15 cellular contexts compared by ENCODE assay signal in the genomic region with DNA sequence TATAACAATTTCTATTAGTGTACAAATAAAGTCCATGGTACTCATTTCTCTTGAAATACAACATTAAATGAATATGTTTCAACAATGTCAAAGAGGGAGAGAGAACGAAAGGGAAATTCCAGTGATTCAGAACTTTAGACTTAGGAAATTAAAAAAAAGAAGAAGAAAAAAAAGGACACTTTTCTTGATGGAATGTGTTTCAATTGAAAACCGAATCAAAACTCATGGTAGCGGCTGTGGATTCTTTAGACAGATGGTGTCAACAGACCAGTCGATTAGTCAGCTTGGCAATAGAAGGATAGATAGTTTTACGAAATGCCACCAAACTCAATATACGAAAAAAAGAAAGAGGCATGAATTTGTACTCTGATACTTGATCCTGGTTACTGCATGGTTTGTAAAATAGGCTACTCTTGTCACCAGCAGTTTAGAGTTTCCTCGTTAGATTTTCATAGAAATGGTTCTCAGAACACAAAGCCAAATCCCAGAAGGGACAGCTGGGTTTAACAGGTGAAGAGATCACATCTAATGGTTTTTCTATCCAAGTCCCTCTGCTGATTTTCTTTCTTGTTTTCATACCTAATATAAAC.
DNase-seq lines count a peak whose midpoint lies in the region; FAIRE-seq and TF ChIP-seq lines count a peak whose summit lies in the region.
"Had no signal": no experiment of that assay in that cellular context is flagged by ENCODE, and none has a peak within 500 bp of the region (broad histone marks: within the 10 kb centered on the region; RNA-seq: fewer than 3 reads in every experiment).

No MANE protein-coding gene starts in this region.

- no peak overlapping the region for H3K9ac ChIP-seq in neural progenitor cell

- no peak overlapping the region for H2AFZ ChIP-seq in neural progenitor cell (replicated peaks)

- H4K20me1 ChIP-seq in neural progenitor cell (ENCODE audit: low read depth) = no peaks in the 10 kb centered on the region

- peak; percentile 32 for DNase-seq in AG20443 (ENCODE audit: low spot score)
- peak; percentile 69 for DNase-seq in LHCN-M2 (ENCODE audit: low read depth)
- DNase-seq in bronchial epithelial cell (ENCODE audit: low read depth) = peak; percentile 57
- DNase-seq in neural progenitor cell (ENCODE audit: low spot score) = no peak
- DNase-seq in NCI-H187 (lab: John Stamatoyannopoulos, UW) = no peak
- DNase-seq in medulla oblongata (ENCODE audit: extremely low spot score) = no peak
- no peak for DNase-seq in left ventricle myocardium inferior
- no peak for DNase-seq in SKM-1 (lab: John Stamatoyannopoulos, UW; ENCODE audit: unreplicated experiment)
- DNase-seq: activated naive CD8-positive, alpha-beta T cell treated with anti-CD3 and anti-CD28 coated beads, Interleukin-2, amount 50 U/mL, for 24 hours; CD4-positive, CD25-positive, alpha-beta regulatory T cell; NCI-H748 treated with DMSO at 0.1 percent for 48 hours; stomach had no signal

- TF ChIP-seq CTCF in bronchial epithelial cell (IDR thresholded peaks at IDR 0.05; ENCODE audit: insufficient read depth, low read length, severe bottlenecking) = no peak
- no peak for TF ChIP-seq CTCF in neural progenitor cell (IDR thresholded peaks at IDR 0.05)
- no peak for TF ChIP-seq CTCF in left ventricle myocardium inferior (IDR thresholded peaks at IDR 0.05; ENCODE audit: borderline replicate concordance)

- no peak overlapping the region for H3K4me3 ChIP-seq in bronchial epithelial cell (ENCODE audit: low read depth, low read length)
- no peak overlapping the region for H3K4me3 ChIP-seq in neural progenitor cell
- no peak overlapping the region for H3K4me3 ChIP-seq in left ventricle myocardium inferior
- H3K4me3 ChIP-seq: stomach had no signal

- H3F3A ChIP-seq in neural progenitor cell (ENCODE audit: low read depth) = peaks cover 23% of the 10 kb centered on the region

- peaks cover 2% of the 10 kb centered on the region for H3K36me3 Mint-ChIP-seq in neural progenitor cell
- H3K36me3 Mint-ChIP-seq: CD4-positive, CD25-positive, alpha-beta regulatory T cell; memory B cell had no signal

- no peaks in the 10 kb centered on the region for H3K27me3 ChIP-seq in bronchial epithelial cell (ENCODE audit: control insufficient read depth, insufficient read depth, low read length)
- H3K27me3 ChIP-seq in neural progenitor cell = no peaks in the 10 kb centered on the region
- no peaks in the 10 kb centered on the region for H3K27me3 ChIP-seq in left ventricle myocardium inferior (ENCODE audit: low read depth)
- H3K27me3 ChIP-seq: stomach had no signal

- H3K4me3 Mint-ChIP-seq in neural progenitor cell = no peak overlapping the region
- H3K4me3 Mint-ChIP-seq: activated naive CD8-positive, alpha-beta T cell treated with anti-CD3 and anti-CD28 coated beads, Interleukin-2, amount 50 U/mL, for 24 hours; CD4-positive, CD25-positive, alpha-beta regulatory T cell; memory B cell had no signal

- H3K4me1 ChIP-seq in neural progenitor cell (peaks cover 70% of the 10 kb centered on the region), left ventricle myocardium inferior (no peaks in the 10 kb centered on the region)
- H3K4me1 ChIP-seq: stomach had no signal

- intact Hi-C loops in left ventricle myocardium inferior (cut with micrococcal nuclease) = no loop called here

- FAIRE-seq in bronchial epithelial cell (lab: Jason Lieb, UNC) = no peak

- H3K9me3 ChIP-seq in neural progenitor cell (ENCODE audit: low read depth) (no peaks in the 10 kb centered on the region), left ventricle myocardium inferior (replicated peaks) (no peaks in the 10 kb centered on the region)
- H3K9me3 ChIP-seq: stomach had no signal

- H3K4me1 Mint-ChIP-seq in neural progenitor cell = peaks cover 20% of the 10 kb centered on the region
- H3K4me1 Mint-ChIP-seq: activated naive CD8-positive, alpha-beta T cell treated with anti-CD3 and anti-CD28 coated beads, Interleukin-2, amount 50 U/mL, for 24 hours; CD4-positive, CD25-positive, alpha-beta regulatory T cell; memory B cell had no signal

- peaks cover 95% of the 10 kb centered on the region for H3K79me2 ChIP-seq in neural progenitor cell (ENCODE audit: low read depth)

- H3K36me3 ChIP-seq in bronchial epithelial cell (ENCODE audit: control insufficient read depth, insufficient read depth, low read length) (no peaks in the 10 kb centered on the region), neural progenitor cell (no peaks in the 10 kb centered on the region), left ventricle myocardium inferior (no peaks in the 10 kb centered on the region)
- H3K36me3 ChIP-seq: stomach had no signal

- H3K27ac ChIP-seq in neural progenitor cell = peak overlapping the region; percentile 7
- no peak overlapping the region for H3K27ac ChIP-seq in left ventricle myocardium inferior (replicated peaks)
- H3K27ac ChIP-seq: HL-60, stomach, VCaP had no signal

- H3K27ac Mint-ChIP-seq in neural progenitor cell = no peak overlapping the region
- H3K27ac Mint-ChIP-seq: activated naive CD8-positive, alpha-beta T cell treated with anti-CD3 and anti-CD28 coated beads, Interleukin-2, amount 50 U/mL, for 24 hours; CD4-positive, CD25-positive, alpha-beta regulatory T cell; memory B cell had no signal

- H3K9me3 Mint-ChIP-seq in neural progenitor cell = peaks cover 4% of the 10 kb centered on the region

- H3K4me2 ChIP-seq in neural progenitor cell = peak overlapping the region; percentile 67

- H3K27me3 Mint-ChIP-seq in neural progenitor cell (ENCODE audit: insufficient read depth, low read depth) = no peaks in the 10 kb centered on the region
- H3K27me3 Mint-ChIP-seq: activated naive CD8-positive, alpha-beta T cell treated with anti-CD3 and anti-CD28 coated beads, Interleukin-2, amount 50 U/mL, for 24 hours; CD4-positive, CD25-positive, alpha-beta regulatory T cell; memory B cell had no signal

Comparison
In these comparisons a context has a peak if more than half of its experiments do, and no peak if none do; other contexts are left out.
1. DNase-seq: peak in AG20443 (single experiment), LHCN-M2 (single experiment) and bronchial epithelial cell (single experiment); none in neural progenitor cell (single experiment), NCI-H187 (0 of 2), medulla oblongata (single experiment), left ventricle myocardium inferior (single experiment) and SKM-1 (single experiment).